In genomic region chr20:13822459-13822858, GRCh38 we compare ENCODE assay signal across 23 cellular contexts. TPM values are rescaled to one million over a fixed set of nuclear protein-coding genes. Genes with fewer than 3 reads are reported as not detected.
DNase-seq lines count a peak whose midpoint lies in the region; ATAC-seq and TF ChIP-seq lines count a peak whose summit lies in the region.
"Had no signal": no experiment of that assay in that cellular context is flagged by ENCODE, and none has a peak within 500 bp of the region (broad histone marks: within the 10 kb centered on the region; RNA-seq: fewer than 3 reads in every experiment).

No MANE protein-coding gene starts in this region.

- H2AFZ ChIP-seq in H9 (ENCODE audit: low read length) (no peak overlapping the region), neural progenitor cell (replicated peaks) (no peak overlapping the region)
- H2AFZ ChIP-seq: hepatocyte, parathyroid adenoma had no signal

- H3K27ac Mint-ChIP-seq in activated T-cell treated with anti-CD3 and anti-CD28 coated beads, Interleukin-2, amount 50 U/mL, for 24 hours: peak overlapping the region; percentile 14
- H3K27ac Mint-ChIP-seq in activated T-cell treated with anti-CD3 and anti-CD28 coated beads, Interleukin-2, amount 50 U/mL, for 72 hours: no peak overlapping the region
- H3K27ac Mint-ChIP-seq in H9 (peak overlapping the region in 1 of 3 experiments; percentile 29; a peak in 1 of 7 replicates), neural progenitor cell (no peak overlapping the region)
- H3K27ac Mint-ChIP-seq: stimulated activated naive CD8-positive, alpha-beta T cell treated with anti-CD3 and anti-CD28 coated beads, Interleukin-15, Interleukin-2, amounts not matched to agents 100 ng/mL and 50 ng/mL, for 24 hours had no signal

- no peak for ATAC-seq in activated T-cell treated with anti-CD3 and anti-CD28 coated beads, Interleukin-2, amount 50 U/mL, for 72 hours (replicated peaks in 1 of 2)
- ATAC-seq in GM19395 (IDR thresholded peaks at IDR 0.05; ENCODE audit: unreplicated experiment): no peak
- ATAC-seq: activated CD4-positive, CD25-positive, alpha-beta regulatory T cell treated with anti-CD3 and anti-CD28 coated beads, Interleukin-2, amount 50 U/mL, for 24 hours had no signal

- H3K4me1 Mint-ChIP-seq in activated T-cell treated with anti-CD3 and anti-CD28 coated beads, Interleukin-2, amount 50 U/mL, for 24 hours (ENCODE audit: low read depth): peaks cover 19% of the 10 kb centered on the region
- peaks cover 14% of the 10 kb centered on the region for H3K4me1 Mint-ChIP-seq in activated T-cell treated with anti-CD3 and anti-CD28 coated beads, Interleukin-2, amount 50 U/mL, for 72 hours (ENCODE audit: low read depth)
- H3K4me1 Mint-ChIP-seq in H9 (peaks cover 6 to 7% of the 10 kb centered on the region in 2 experiments), neural progenitor cell (no peaks in the 10 kb centered on the region)
- H3K4me1 Mint-ChIP-seq: brain had no signal

- no peaks in the 10 kb centered on the region for H3K79me2 ChIP-seq in H9 (ENCODE audit: insufficient read depth, low read length)
- H3K79me2 ChIP-seq in neural progenitor cell (ENCODE audit: low read depth): no peaks in the 10 kb centered on the region
- H3K79me2 ChIP-seq: hepatocyte, parathyroid adenoma had no signal

- H2BK5ac ChIP-seq in H9 (ENCODE audit: insufficient read length, low read length): no peak overlapping the region

- no peak overlapping the region for H3K14ac ChIP-seq in H9 (ENCODE audit: insufficient read depth, low read length)

- H3K27me3 ChIP-seq in H9 (ENCODE audit: insufficient read depth, low read length) (no peaks in the 10 kb centered on the region), brain microvascular endothelial cell (replicated peaks) (no peaks in the 10 kb centered on the region), neural progenitor cell (no peaks in the 10 kb centered on the region)
- H3K27me3 ChIP-seq: esophagus muscularis mucosa, hepatocyte had no signal

- H3T11ph ChIP-seq in H9 (ENCODE audit: low read length): no peak overlapping the region

- H3K36me3 ChIP-seq in brain microvascular endothelial cell (replicated peaks) (peaks cover 4% of the 10 kb centered on the region), neural progenitor cell (no peaks in the 10 kb centered on the region)

- no peaks in the 10 kb centered on the region for H3F3A ChIP-seq in neural progenitor cell (ENCODE audit: low read depth)

- no peaks in the 10 kb centered on the region for H3K23me2 ChIP-seq in H9 (ENCODE audit: insufficient read length, low read depth, low read length, poor library complexity, severe bottlenecking)

- H2BK12ac ChIP-seq in H9 (ENCODE audit: insufficient read length, low read depth, low read length): no peak overlapping the region

- no peak overlapping the region for H3K23ac ChIP-seq in H9 (ENCODE audit: insufficient read length, low read depth, low read length)

- H2BK20ac ChIP-seq in H9 (ENCODE audit: low read depth, low read length, poor library complexity, severe bottlenecking): no peak overlapping the region

- H3K27me3 Mint-ChIP-seq in activated T-cell treated with anti-CD3 and anti-CD28 coated beads, Interleukin-2, amount 50 U/mL, for 24 hours: peaks cover 5% of the 10 kb centered on the region
- no peaks in the 10 kb centered on the region for H3K27me3 Mint-ChIP-seq in activated T-cell treated with anti-CD3 and anti-CD28 coated beads, Interleukin-2, amount 50 U/mL, for 72 hours (ENCODE audit: low read depth)
- H3K27me3 Mint-ChIP-seq in H9 (ENCODE audit: low read depth) (no peaks in the 10 kb centered on the region), neural progenitor cell (ENCODE audit: insufficient read depth, low read depth) (peaks cover 2% of the 10 kb centered on the region)
- H3K27me3 Mint-ChIP-seq: stimulated activated naive CD8-positive, alpha-beta T cell treated with anti-CD3 and anti-CD28 coated beads, Interleukin-15, Interleukin-2, amounts not matched to agents 100 ng/mL and 50 ng/mL, for 24 hours had no signal

- H3K4me1 ChIP-seq in H9 (ENCODE audit: insufficient read depth, low read length): no peaks in the 10 kb centered on the region
- H3K4me1 ChIP-seq in neural progenitor cell: no peaks in the 10 kb centered on the region
- H3K4me1 ChIP-seq: parathyroid adenoma had no signal

- H2AK5ac ChIP-seq in H9 (ENCODE audit: insufficient read length, low read length): no peak overlapping the region

- H3K27ac ChIP-seq in H9 (ENCODE audit: insufficient read length, low read depth, low read length) (no peak overlapping the region), brain microvascular endothelial cell (no peak overlapping the region), neural progenitor cell (no peak overlapping the region), coronary artery (no peak overlapping the region)
- H3K27ac ChIP-seq: esophagus muscularis mucosa, hepatocyte, parathyroid adenoma had no signal

- H3K4me3 Mint-ChIP-seq in activated T-cell treated with anti-CD3 and anti-CD28 coated beads, Interleukin-2, amount 50 U/mL, for 24 hours: no peak overlapping the region
- H3K4me3 Mint-ChIP-seq in activated T-cell treated with anti-CD3 and anti-CD28 coated beads, Interleukin-2, amount 50 U/mL, for 72 hours: no peak overlapping the region
- H3K4me3 Mint-ChIP-seq in H9: no peak overlapping the region
- H3K4me3 Mint-ChIP-seq in neural progenitor cell: no peak overlapping the region
- H3K4me3 Mint-ChIP-seq: brain; stimulated activated naive CD8-positive, alpha-beta T cell treated with anti-CD3 and anti-CD28 coated beads, Interleukin-15, Interleukin-2, amounts not matched to agents 100 ng/mL and 50 ng/mL, for 24 hours had no signal

- H3K9me3 Mint-ChIP-seq in activated T-cell treated with anti-CD3 and anti-CD28 coated beads, Interleukin-2, amount 50 U/mL, for 24 hours: no peaks in the 10 kb centered on the region
- H3K9me3 Mint-ChIP-seq in activated T-cell treated with anti-CD3 and anti-CD28 coated beads, Interleukin-2, amount 50 U/mL, for 72 hours: no peaks in the 10 kb centered on the region
- no peaks in the 10 kb centered on the region for H3K9me3 Mint-ChIP-seq in H9
- no peaks in the 10 kb centered on the region for H3K9me3 Mint-ChIP-seq in neural progenitor cell
- H3K9me3 Mint-ChIP-seq: brain; stimulated activated naive CD8-positive, alpha-beta T cell treated with anti-CD3 and anti-CD28 coated beads, Interleukin-15, Interleukin-2, amounts not matched to agents 100 ng/mL and 50 ng/mL, for 24 hours had no signal

- DNase-seq in activated T-cell treated with anti-CD3 and anti-CD28 coated beads, Interleukin-2, amount 50 U/mL, for 24 hours: no peak
- no peak for DNase-seq in activated T-cell treated with anti-CD3 and anti-CD28 coated beads, Interleukin-2, amount 50 U/mL, for 72 hours
- peak; percentile 51 for DNase-seq in H9
- DNase-seq in brain microvascular endothelial cell: no peak
- peak; percentile 26 for DNase-seq in neural progenitor cell (ENCODE audit: low spot score)
- DNase-seq in coronary artery (ENCODE audit: low spot score): no peak
- no peak for DNase-seq in kidney glomerular epithelial cell (lab: John Stamatoyannopoulos, UW)
- DNase-seq: activated gamma-delta T cell treated with Interleukin-2 at 50 U/mL for 16 hours, cortex of kidney, GF-D8, Karpas-422, NCI-H1048, NCI-H2029, NCI-H446, SHP77 treated with DMSO at 0.1 percent for 48 hours, SW 1271 had no signal

- H4K91ac ChIP-seq in H9 (ENCODE audit: insufficient read length, low read depth, low read length): no peak overlapping the region

- no peak overlapping the region for H3K18ac ChIP-seq in H9 (ENCODE audit: insufficient read length, low read depth, low read length)

- H3K36me3 Mint-ChIP-seq in activated T-cell treated with anti-CD3 and anti-CD28 coated beads, Interleukin-2, amount 50 U/mL, for 24 hours (ENCODE audit: low read depth): peaks cover 36% of the 10 kb centered on the region
- H3K36me3 Mint-ChIP-seq in activated T-cell treated with anti-CD3 and anti-CD28 coated beads, Interleukin-2, amount 50 U/mL, for 72 hours (ENCODE audit: insufficient read depth in 2 of 2): peaks cover 2 to 6% of the 10 kb centered on the region in 2 donors
- H3K36me3 Mint-ChIP-seq in H9 (ENCODE audit: insufficient read depth in 1 of 3, low read depth in 3 of 3) (peaks cover 0 to 13% (median 9%) of the 10 kb centered on the region in 3 experiments; a peak in 5 of 7 replicates), neural progenitor cell (peaks cover 3% of the 10 kb centered on the region)

- H3K79me1 ChIP-seq in H9 (ENCODE audit: insufficient read depth, low read depth, low read length, poor library complexity, severe bottlenecking): no peaks in the 10 kb centered on the region

- H2BK120ac ChIP-seq in H9 (ENCODE audit: low read depth, low read length, poor library complexity, severe bottlenecking): no peak overlapping the region

- no peaks in the 10 kb centered on the region for H3K9me3 ChIP-seq in H9 (ENCODE audit: control insufficient read depth, low read depth, low read length)
- H3K9me3 ChIP-seq in neural progenitor cell (ENCODE audit: low read depth): no peaks in the 10 kb centered on the region

- H3K4ac ChIP-seq in H9 (ENCODE audit: low read depth, low read length): no peak overlapping the region

- no CpG with 5 or more reads among the region's 2 CpGs for WGBS in H9 (ENCODE audit: extremely low coverage, insufficient read length, low lambda C conversion rate)

- no peak overlapping the region for H4K5ac ChIP-seq in H9 (ENCODE audit: insufficient read length, low read depth, low read length)

- in situ Hi-C loops in brain microvascular endothelial cell (cut with HindIII; ENCODE audit: low pct_ligation_motif_present, low sequenced_read_pairs): no loop called here

- H4K20me1 ChIP-seq in H9 (ENCODE audit: control insufficient read depth, insufficient read depth, insufficient read length): no peaks in the 10 kb centered on the region
- no peaks in the 10 kb centered on the region for H4K20me1 ChIP-seq in neural progenitor cell (ENCODE audit: low read depth)

- H3K4me3 ChIP-seq in brain microvascular endothelial cell (ENCODE audit: low read depth, low read length): no peak overlapping the region
- H3K4me3 ChIP-seq in neural progenitor cell: no peak overlapping the region
- no peak overlapping the region for H3K4me3 ChIP-seq in coronary artery
- H3K4me3 ChIP-seq: esophagus muscularis mucosa, hepatocyte had no signal

- H3K56ac ChIP-seq in H9 (ENCODE audit: insufficient read length, low read depth, low read length): no peak overlapping the region

- TF ChIP-seq CTCF in H9 (conservative IDR thresholded peaks at IDR 0.05) (peak; percentile 51; the same call in 2 of the 3 replicates), brain microvascular endothelial cell (IDR thresholded peaks at IDR 0.05; ENCODE audit: low read depth, low read length, missing control alignments) (peak; percentile 26), neural progenitor cell (IDR thresholded peaks at IDR 0.05) (peak; percentile 26), coronary artery (IDR thresholded peaks at IDR 0.05) (no peak)

- H3K9ac ChIP-seq in H9 (ENCODE audit: extremely low read depth, insufficient read length, low read length) (no peak overlapping the region), neural progenitor cell (no peak overlapping the region)
- H3K9ac ChIP-seq: parathyroid adenoma had no signal

- H3K4me2 ChIP-seq in H9 (ENCODE audit: insufficient read depth, insufficient read length, low read length): no peak overlapping the region
- H3K4me2 ChIP-seq in neural progenitor cell: no peak overlapping the region
- H3K4me2 ChIP-seq: hepatocyte had no signal

- H2BK15ac ChIP-seq in H9 (ENCODE audit: low read depth, low read length): no peak overlapping the region

- H4K8ac ChIP-seq in H9 (replicated peaks; ENCODE audit: insufficient read length, low read depth, low read length): no peak overlapping the region

RNA-seq across cellular contexts. Expression of gene NDUFAF5, which starts 37.6 kb away (rescaled TPM):
- 10 to 100 TPM; 30.4 to 32.9 TPM for total RNA-seq in activated T-cell treated with anti-CD3 and anti-CD28 coated beads, Interleukin-2, amount 50 U/mL, for 72 hours
- total RNA-seq in H9 (2021): 35.9 and 40.2 TPM in 2 replicates
- 16.9 and 29.3 TPM in 2 replicates for total RNA-seq in neural progenitor cell (ENCODE audit: low replicate concordance)

RNA-seq across cellular contexts. Expression of gene ESF1, which starts 37.7 kb away (rescaled TPM):
- total RNA-seq in activated T-cell treated with anti-CD3 and anti-CD28 coated beads, Interleukin-2, amount 50 U/mL, for 72 hours: 10 to 100 TPM; 12.2 to 13.2 TPM
- total RNA-seq in H9 (2021) (35.4 and 36.9 TPM in 2 replicates), neural progenitor cell (ENCODE audit: low replicate concordance) (14.8 and 29.1 TPM in 2 replicates)

Comparison
In these comparisons a context has a peak if more than half of its experiments do, and no peak if none do; other contexts are left out.
1. DNase-seq: peak in H9 (single experiment) and neural progenitor cell (single experiment); none in activated T-cell treated with anti-CD3 and anti-CD28 coated beads, Interleukin-2, amount 50 U/mL, for 24 hours (single experiment), activated T-cell treated with anti-CD3 and anti-CD28 coated beads, Interleukin-2, amount 50 U/mL, for 72 hours (0 of 2), brain microvascular endothelial cell (single experiment), coronary artery (single experiment) and kidney glomerular epithelial cell (single experiment).